Comparison of ENCODE assay signal across 10 cellular contexts in the genomic region with DNA sequence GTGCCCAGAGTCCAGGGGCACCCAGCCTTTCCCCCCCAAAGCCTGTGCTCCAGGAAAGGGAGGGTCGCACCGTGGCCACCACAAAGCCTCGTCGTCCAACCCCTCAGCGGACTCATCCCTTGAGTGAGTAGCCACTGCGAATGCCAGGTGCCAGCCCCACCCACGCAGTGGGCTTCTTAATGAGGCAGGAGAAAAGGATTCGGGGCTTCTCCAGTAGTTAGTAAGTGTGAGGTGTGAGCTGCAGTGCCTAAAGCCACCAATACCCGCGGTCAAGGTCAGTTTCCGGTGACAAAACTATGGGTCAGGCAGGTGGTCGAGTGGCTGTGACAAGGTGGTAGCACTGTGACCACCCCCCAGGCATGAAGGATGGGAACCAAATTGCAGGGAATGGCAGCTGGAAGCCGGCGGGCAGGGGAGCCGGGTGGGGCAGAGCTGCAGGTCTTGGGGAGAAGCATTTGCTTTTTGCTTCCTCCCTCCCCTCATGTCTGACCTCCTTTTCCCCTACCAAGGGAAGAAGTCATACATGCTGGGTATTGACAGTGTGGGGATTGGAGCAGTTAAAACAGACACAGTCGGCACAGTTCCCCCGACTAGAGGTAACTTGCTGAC. TPM values are rescaled to one million over a fixed set of nuclear protein-coding genes. Genes with fewer than 3 reads are reported as not detected.
A peak's percentile ranks its signal among the peaks of the same experiment; 100 is the strongest.
DNase-seq lines count a peak whose midpoint lies in the region; ATAC-seq and TF ChIP-seq lines count a peak whose summit lies in the region.
"Had no signal": no experiment of that assay in that cellular context is flagged by ENCODE, and none has a peak within 500 bp of the region (broad histone marks: within the 10 kb centered on the region; RNA-seq: fewer than 3 reads in every experiment).

No MANE protein-coding gene starts in this region.

- TF ChIP-seq CTCF in BE2C (IDR thresholded peaks at IDR 0.05; ENCODE audit: low read depth, low read length) (no peak), Peyer's patch (IDR thresholded peaks at IDR 0.05) (no peak), lower lobe of right lung (IDR thresholded peaks at IDR 0.05) (no peak)

- no peaks in the 10 kb centered on the region for H3K9me3 ChIP-seq in BE2C
- H3K9me3 ChIP-seq in Peyer's patch, result no peaks in the 10 kb centered on the region
- H3K9me3 ChIP-seq in lower lobe of right lung, result no peaks in the 10 kb centered on the region

- H3K27me3 ChIP-seq in BE2C (no peaks in the 10 kb centered on the region; the same call in 1 of the 2 replicates), Peyer's patch (no peaks in the 10 kb centered on the region), lower lobe of right lung (ENCODE audit: low read depth) (no peaks in the 10 kb centered on the region)

- TF ChIP-seq POLR2A in Peyer's patch (IDR thresholded peaks at IDR 0.05), result no peak

- H3K36me3 ChIP-seq in BE2C (peaks cover 29% of the 10 kb centered on the region), Peyer's patch (peaks cover 0 to 26% (median 0%) of the 10 kb centered on the region in 3 donors), lower lobe of right lung (peaks cover 26% of the 10 kb centered on the region)

- intact Hi-C loops in lower lobe of right lung (cut with DNase I), result no loop called here

- DNase-seq in BE2C (no peak), Peyer's patch (no peak), lower lobe of right lung (no peak), C1 segment of cervical spinal cord (lab: John Stamatoyannopoulos, UW) (no peak), EL (no peak)
- DNase-seq: central memory CD4-positive, alpha-beta T cell; left cardiac atrium had no signal

- peaks cover 8% of the 10 kb centered on the region for H3K4me1 ChIP-seq in BE2C
- peaks cover 0 to 8% (median 0%) of the 10 kb centered on the region in 4 donors for H3K4me1 ChIP-seq in Peyer's patch
- H3K4me1 ChIP-seq in lower lobe of right lung, result no peaks in the 10 kb centered on the region

- H3K4me3 ChIP-seq in BE2C (ENCODE audit: low read depth, low read length) (0 out of 2 replicates have a peak overlapping the region, but pooled peaks have one; percentile 2), Peyer's patch (peak overlapping the region in 3 of 4 donors; percentile 12 to 37 (median 15)), lower lobe of right lung (peak overlapping the region; percentile 22)

- H3K27ac ChIP-seq in Peyer's patch (peak overlapping the region in 2 of 4 donors; percentile 49 to 74), lower lobe of right lung (no peak overlapping the region)

- peak; percentile 12 for ATAC-seq in GM18907 (IDR thresholded peaks at IDR 0.05; ENCODE audit: unreplicated experiment)
- peak in 1 of 2 donors; percentile 7 for ATAC-seq in lower lobe of right lung
- no peak for ATAC-seq in GM18517 (IDR thresholded peaks at IDR 0.05; ENCODE audit: unreplicated experiment)
- no peak for ATAC-seq in HG03354 (IDR thresholded peaks at IDR 0.05; ENCODE audit: poor library complexity, severe bottlenecking, unreplicated experiment)

RNA-seq across cellular contexts. Expression of a gene that starts 8.0 kb away (rescaled TPM):
- 1,240 TPM for polyA plus RNA-seq in BE2C (2012; ENCODE audit: insufficient read depth, insufficient read length, low read depth)
- total RNA-seq in Peyer's patch (100 to 1,000 TPM in 2 of 4 donors, 10 to 100 TPM in 2; 48.4 to 154 (median 114) TPM), lower lobe of right lung (300 TPM)

RNA-seq across cellular contexts. Expression of a gene that starts 40.8 kb away (rescaled TPM):
- 18.4 TPM for polyA plus RNA-seq in BE2C (2012; ENCODE audit: insufficient read depth, insufficient read length, low read depth)
- 100 to 1,000 TPM in 1 of 4 donors, 1 to 10 TPM in 3; 5.3 to 115 (median 9.0) TPM for total RNA-seq in Peyer's patch
- 24.6 TPM for total RNA-seq in lower lobe of right lung
